ENCODE assay signal across 24 cellular contexts in the genomic region with DNA sequence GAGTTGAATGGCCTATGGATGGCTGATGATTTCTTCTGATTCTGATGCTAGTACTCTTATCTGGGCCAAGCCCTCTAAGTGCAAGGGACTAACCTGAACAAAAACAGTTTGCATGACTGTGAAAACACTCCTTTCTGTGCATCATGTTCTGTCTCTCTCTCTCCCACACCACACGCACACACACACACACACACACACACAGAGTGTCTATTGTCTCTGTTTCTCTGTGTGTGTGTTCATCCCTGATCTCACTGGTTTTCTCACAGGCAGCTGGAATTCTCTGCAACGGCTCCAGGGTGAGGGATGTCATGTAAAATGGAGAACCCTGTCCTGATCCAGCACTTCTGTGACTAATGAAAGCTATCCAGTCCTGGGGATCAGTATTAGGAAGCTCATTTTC.
"Had no signal": no experiment of that assay in that cellular context is flagged by ENCODE, and none has a peak within 500 bp of the region (broad histone marks: within the 10 kb centered on the region; RNA-seq: fewer than 3 reads in every experiment).

No MANE protein-coding gene starts in this region.

- H3K27me3 Mint-ChIP-seq: activated CD8-positive, alpha-beta memory T cell treated with anti-CD3 and anti-CD28 coated beads, Interleukin-2, amount 10 ng/mL, durations not matched to agents 7 days and 5 days; activated CD8-positive, alpha-beta T cell treated with anti-CD3 and anti-CD28 coated beads for 36 hours; brain; natural killer cell treated with Interleukin-12 subunit alpha and Interleukin-12 subunit beta and Interleukin-15 and Interleukin-18, amount 100 ng/mL, for 72 hours; progenitor cell of endocrine pancreas had no signal

- H3K27ac Mint-ChIP-seq: activated CD4-positive, alpha-beta T cell treated with anti-CD3 and anti-CD28 coated beads, Interleukin-2, amount 10 ng/mL, durations not matched to agents 24 days and 14 days; activated CD8-positive, alpha-beta memory T cell treated with anti-CD3 and anti-CD28 coated beads, Interleukin-2, amount 10 ng/mL, durations not matched to agents 7 days and 5 days; activated CD8-positive, alpha-beta T cell treated with anti-CD3 and anti-CD28 coated beads for 36 hours; activated T-helper 1 cell treated with anti-CD3 and anti-CD28 coated beads, Interleukin-12 subunit alpha, Interleukin-12 subunit beta, Interleukin-2, Interleukin-4 antibody, amounts not matched to agents 30 ng/mL and 10 ng/mL and 1 ng/mL, durations not matched to agents 14 hours and 24 hours and 36 hours; natural killer cell treated with Interleukin-12 subunit alpha and Interleukin-12 subunit beta and Interleukin-15 and Interleukin-18, amount 100 ng/mL, for 72 hours; progenitor cell of endocrine pancreas had no signal

- DNase-seq: activated CD4-positive, alpha-beta T cell treated with anti-CD3 and anti-CD28 coated beads, Interleukin-2, amount 10 ng/mL, durations not matched to agents 24 days and 14 days; activated CD8-positive, alpha-beta memory T cell treated with anti-CD3 and anti-CD28 coated beads, Interleukin-2, amount 10 ng/mL, durations not matched to agents 7 days and 5 days; activated CD8-positive, alpha-beta T cell treated with anti-CD3 and anti-CD28 coated beads for 36 hours; activated gamma-delta T cell; activated naive CD4-positive, alpha-beta T cell treated with anti-CD3 and anti-CD28 coated beads, Interleukin-2, amount 50 U/mL, for 16 hours; activated T-cell treated with anti-CD3 and anti-CD28 coated beads for 4 hours; dermis blood vessel endothelial cell; effector CD8-positive, alpha-beta T cell; heart right ventricle; kidney; lower lobe of right lung; SK-N-SH; stimulated activated CD4-positive, alpha-beta T cell treated with anti-CD3 and anti-CD28 coated beads, Interleukin-4, amount 100 ng/mL, for 24 hours; stimulated activated naive CD8-positive, alpha-beta T cell treated with anti-CD3 and anti-CD28 coated beads, Interleukin-15, Interleukin-2, amounts not matched to agents 100 U/mL and 50 U/mL, for 24 hours; thyroid gland; upper lobe of right lung had no signal

- H3K4me1 ChIP-seq: esophagus muscularis mucosa, heart right ventricle, lower lobe of right lung, thyroid gland, upper lobe of right lung had no signal

- H3K9me3 ChIP-seq: esophagus muscularis mucosa, heart right ventricle, lower lobe of right lung, SK-N-SH, thyroid gland, upper lobe of right lung had no signal

- H3K27ac ChIP-seq: esophagus muscularis mucosa, heart right ventricle, lower lobe of right lung, thyroid gland, upper lobe of right lung, VCaP had no signal

- H3K4me3 ChIP-seq: esophagus muscularis mucosa, heart right ventricle, lower lobe of right lung, thyroid gland, upper lobe of right lung had no signal

- H3K36me3 Mint-ChIP-seq: activated CD8-positive, alpha-beta memory T cell treated with anti-CD3 and anti-CD28 coated beads, Interleukin-2, amount 10 ng/mL, durations not matched to agents 7 days and 5 days; brain; natural killer cell treated with Interleukin-12 subunit alpha and Interleukin-12 subunit beta and Interleukin-15 and Interleukin-18, amount 100 ng/mL, for 72 hours had no signal

- H3K9me3 Mint-ChIP-seq: activated CD4-positive, alpha-beta T cell treated with anti-CD3 and anti-CD28 coated beads, Interleukin-2, amount 10 ng/mL, durations not matched to agents 24 days and 14 days; activated CD8-positive, alpha-beta T cell treated with anti-CD3 and anti-CD28 coated beads for 36 hours; activated T-helper 1 cell treated with anti-CD3 and anti-CD28 coated beads, Interleukin-12 subunit alpha, Interleukin-12 subunit beta, Interleukin-2, Interleukin-4 antibody, amounts not matched to agents 30 ng/mL and 10 ng/mL and 1 ng/mL, durations not matched to agents 14 hours and 24 hours and 36 hours; brain had no signal

- H3K4me2 ChIP-seq: SK-N-SH had no signal

- H3K4me1 Mint-ChIP-seq: activated CD4-positive, alpha-beta T cell treated with anti-CD3 and anti-CD28 coated beads, Interleukin-2, amount 10 ng/mL, durations not matched to agents 24 days and 14 days; activated CD8-positive, alpha-beta memory T cell treated with anti-CD3 and anti-CD28 coated beads, Interleukin-2, amount 10 ng/mL, durations not matched to agents 7 days and 5 days had no signal

- H3K4me3 Mint-ChIP-seq: activated CD4-positive, alpha-beta T cell treated with anti-CD3 and anti-CD28 coated beads, Interleukin-2, amount 10 ng/mL, durations not matched to agents 24 days and 14 days; activated CD8-positive, alpha-beta memory T cell treated with anti-CD3 and anti-CD28 coated beads, Interleukin-2, amount 10 ng/mL, durations not matched to agents 7 days and 5 days; activated CD8-positive, alpha-beta T cell treated with anti-CD3 and anti-CD28 coated beads for 36 hours; activated T-helper 1 cell treated with anti-CD3 and anti-CD28 coated beads, Interleukin-12 subunit alpha, Interleukin-12 subunit beta, Interleukin-2, Interleukin-4 antibody, amounts not matched to agents 30 ng/mL and 10 ng/mL and 1 ng/mL, durations not matched to agents 14 hours and 24 hours and 36 hours; brain; natural killer cell treated with Interleukin-12 subunit alpha and Interleukin-12 subunit beta and Interleukin-15 and Interleukin-18, amount 100 ng/mL, for 72 hours had no signal

- H3K9ac ChIP-seq: SK-N-SH had no signal

- ATAC-seq: activated CD4-positive, CD25-positive, alpha-beta regulatory T cell treated with anti-CD3 and anti-CD28 coated beads, Interleukin-2, amount 50 U/mL, for 24 hours; activated CD8-positive, alpha-beta memory T cell treated with anti-CD3 and anti-CD28 coated beads, Interleukin-2, amount 10 ng/mL, durations not matched to agents 7 days and 5 days; activated CD8-positive, alpha-beta T cell treated with anti-CD3 and anti-CD28 coated beads for 36 hours; heart right ventricle; left lobe of liver; lower lobe of right lung; stimulated activated naive CD8-positive, alpha-beta T cell treated with anti-CD3 and anti-CD28 coated beads, Interleukin-15, Interleukin-2, amounts not matched to agents 100 U/mL and 50 U/mL, for 24 hours; upper lobe of right lung had no signal

- H3K36me3 ChIP-seq: esophagus muscularis mucosa, heart right ventricle, lower lobe of right lung, thyroid gland, upper lobe of right lung had no signal

- H3K27me3 ChIP-seq: esophagus muscularis mucosa, heart right ventricle, thyroid gland, upper lobe of right lung had no signal
